Comparison of ENCODE assay signal across 8 cellular contexts in the genomic region with DNA sequence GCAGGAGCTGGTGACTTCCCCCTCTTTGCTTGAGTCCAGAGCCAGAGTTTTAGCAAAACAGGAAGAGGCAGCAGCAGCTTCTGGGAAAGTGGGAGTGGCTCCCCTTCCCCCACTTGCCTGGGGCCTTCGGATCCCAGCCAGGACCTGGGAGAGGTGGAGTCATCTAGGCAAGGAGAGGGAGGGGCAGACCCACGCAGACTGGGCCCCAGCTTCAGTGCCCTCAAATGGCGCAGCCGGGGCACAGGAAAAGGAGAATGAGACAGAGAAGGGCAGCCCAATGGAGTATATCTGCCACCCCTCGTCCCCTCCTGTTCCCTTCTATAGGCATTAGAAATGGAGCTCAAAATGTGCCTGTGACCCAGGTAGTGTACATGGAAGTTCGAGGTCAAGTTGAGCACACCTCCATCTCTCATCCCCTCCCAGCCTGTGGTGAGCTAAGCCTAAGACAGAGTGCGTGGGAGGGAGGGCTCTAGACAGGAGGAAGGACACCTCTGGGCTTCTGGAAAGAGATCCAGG. TPM values are rescaled to one million over a fixed set of nuclear protein-coding genes. Genes with fewer than 3 reads are reported as not detected.
DNase-seq lines count a peak whose midpoint lies in the region; ATAC-seq and TF ChIP-seq lines count a peak whose summit lies in the region.

No MANE protein-coding gene starts in this region.

- H3K4me3 Mint-ChIP-seq in endodermal cell: no peak overlapping the region
- H3K4me3 Mint-ChIP-seq in naive thymus-derived CD4-positive, alpha-beta T cell: peak overlapping the region in 8 of 10 donors; percentile 12 to 73 (median 51)

- CTCF ChIA-PET in PC-9 (lab: Charles Lee): interaction anchor here (0.6 to 1.4 kb wide), 5 partner anchors 8 to 40 kb away, joined by 3 to 8 read pairs (median 3); no protein-coding TSS in a partner anchor
- CTCF ChIA-PET in naive thymus-derived CD4-positive, alpha-beta T cell (lab: Charles Lee): interaction anchor here (0.8 to 20.1 kb wide), 7 partner anchors 9 to 113 kb away, joined by 3 to 539 read pairs (median 14); a partner anchor contains a TSS

- H3K79me2 ChIP-seq in PC-9 (ENCODE audit: low read depth): no peaks in the 10 kb centered on the region

- H3F3A ChIP-seq in PC-9 (ENCODE audit: insufficient read depth, low read depth): peaks cover 31% of the 10 kb centered on the region

- DNase-seq in EL (peak; percentile 90), PC-9 (peak; percentile 62 to 92), endodermal cell (peak; percentile 88), NCI-H2081 (lab: John Stamatoyannopoulos, UW) (no peak)
- peak in 1 of 9 donors; percentile 36 for DNase-seq in naive thymus-derived CD4-positive, alpha-beta T cell
- DNase-seq in stimulated activated CD4-positive, alpha-beta T cell treated with anti-CD3 and anti-CD28 coated beads, Interleukin-2, amount 100 ng/mL, for 24 hours: no peak

- POLR2A ChIA-PET in PC-9 (lab: Charles Lee; ENCODE audit: unreplicated experiment): interaction anchor here (0.9 kb wide), 2 partner anchors 16 to 1110 kb away, joined by 6 read pairs; no protein-coding TSS in a partner anchor
- POLR2A ChIA-PET in naive thymus-derived CD4-positive, alpha-beta T cell (lab: Charles Lee): interaction anchor here (0.6 to 16.4 kb wide), 5 partner anchors 9 to 56 kb away, joined by 3 to 364 read pairs (median 7); a partner anchor contains a TSS

- H3K27ac ChIP-seq in PC-9: no peak overlapping the region
- no peak overlapping the region for H3K27ac ChIP-seq in endodermal cell (ENCODE audit: low read depth, low read length)
- peak overlapping the region; percentile 52 for H3K27ac ChIP-seq in naive thymus-derived CD4-positive, alpha-beta T cell (ENCODE audit: low read depth, low read length)

- H3K36me3 ChIP-seq in PC-9 (ENCODE audit: low read depth): no peaks in the 10 kb centered on the region
- no peaks in the 10 kb centered on the region for H3K36me3 ChIP-seq in endodermal cell (ENCODE audit: control insufficient read depth, insufficient read depth, low read length)
- H3K36me3 ChIP-seq in naive thymus-derived CD4-positive, alpha-beta T cell (ENCODE audit: control insufficient read depth in 2 of 3, insufficient read depth in 3 of 3, low read length in 3 of 3): no peaks in the 10 kb centered on the region

- BruUV-seq in PC-9 (replicated peaks; lab: Mats Ljungman, UMichigan): no TSS peak

- H3K36me3 Mint-ChIP-seq in endodermal cell (ENCODE audit: low read depth): no peaks in the 10 kb centered on the region
- peaks cover 0 to 10% (median 0%) of the 10 kb centered on the region in 5 donors for H3K36me3 Mint-ChIP-seq in naive thymus-derived CD4-positive, alpha-beta T cell

- peaks cover 2% of the 10 kb centered on the region for H3K27me3 Mint-ChIP-seq in endodermal cell (ENCODE audit: insufficient read depth)
- no peaks in the 10 kb centered on the region for H3K27me3 Mint-ChIP-seq in naive thymus-derived CD4-positive, alpha-beta T cell

- H3K9ac ChIP-seq in endodermal cell (ENCODE audit: extremely low read depth, low read length, poor library complexity, severe bottlenecking): no peak overlapping the region

- H3K9me3 Mint-ChIP-seq in endodermal cell: no peaks in the 10 kb centered on the region
- no peaks in the 10 kb centered on the region for H3K9me3 Mint-ChIP-seq in naive thymus-derived CD4-positive, alpha-beta T cell

- no peaks in the 10 kb centered on the region for H4K20me1 ChIP-seq in PC-9 (ENCODE audit: insufficient read depth)

- peak overlapping the region; percentile 49; the same call in 1 of the 2 replicates for H2AFZ ChIP-seq in PC-9

- no peaks in the 10 kb centered on the region for H3K27me3 ChIP-seq in PC-9 (ENCODE audit: insufficient read depth, low read depth)
- no peaks in the 10 kb centered on the region for H3K27me3 ChIP-seq in endodermal cell (ENCODE audit: control insufficient read depth, insufficient read depth, low read length, poor library complexity, severe bottlenecking)
- H3K27me3 ChIP-seq in naive thymus-derived CD4-positive, alpha-beta T cell (ENCODE audit: control insufficient read depth in 2 of 2, insufficient read depth in 2 of 2, low read length in 2 of 2): no peaks in the 10 kb centered on the region

- H3K4me3 ChIP-seq in PC-9: peak overlapping the region; percentile 12; the same call in 1 of the 2 replicates
- no peak overlapping the region for H3K4me3 ChIP-seq in endodermal cell (ENCODE audit: low read length)
- H3K4me3 ChIP-seq in naive thymus-derived CD4-positive, alpha-beta T cell (ENCODE audit: low read length): no peak overlapping the region

- H3K9me2 ChIP-seq in PC-9 (ENCODE audit: insufficient read depth): no peaks in the 10 kb centered on the region

- H3K4me2 ChIP-seq in PC-9: peak overlapping the region; percentile 58

- peak overlapping the region; percentile 49 for H3K27ac Mint-ChIP-seq in endodermal cell
- peak overlapping the region; percentile 55 to 97 (median 85) for H3K27ac Mint-ChIP-seq in naive thymus-derived CD4-positive, alpha-beta T cell

- TF ChIP-seq CTCF in PC-9 (conservative IDR thresholded peaks at IDR 0.05) (no peak), endodermal cell (conservative IDR thresholded peaks at IDR 0.05) (no peak)

- intact Hi-C loops in PC-9 (cut with micrococcal nuclease; ENCODE audit: unreplicated experiment): loop anchor here (10.0 kb wide), 1 partner anchor 554 kb away; no protein-coding TSS in a partner anchor
- intact Hi-C loops in naive thymus-derived CD4-positive, alpha-beta T cell (cut with micrococcal nuclease): no loop called here

- 17 to 73% methylated on average over 1 to 7 of the region's 7 CpGs for WGBS in endodermal cell (ENCODE audit: insufficient coverage in 1 of 2, insufficient read length in 1 of 2), 2 experiments

- no peak for ATAC-seq in naive thymus-derived CD4-positive, alpha-beta T cell
- no peak for ATAC-seq in HG03378 (IDR thresholded peaks at IDR 0.05; ENCODE audit: unreplicated experiment)
- no peak for ATAC-seq in activated CD4-positive, CD25-positive, alpha-beta regulatory T cell treated with anti-CD3 and anti-CD28 coated beads, Interleukin-2, amount 50 U/mL, for 24 hours

- H3K4me1 ChIP-seq in PC-9 (replicated peaks; ENCODE audit: insufficient read depth) (peaks cover 64% of the 10 kb centered on the region), endodermal cell (ENCODE audit: control insufficient read depth, insufficient read depth, low read length) (peaks cover 5% of the 10 kb centered on the region)
- H3K4me1 ChIP-seq in naive thymus-derived CD4-positive, alpha-beta T cell (ENCODE audit: control insufficient read depth in 2 of 2, insufficient read depth in 2 of 2, low read length in 2 of 2): peaks cover 51 to 97% of the 10 kb centered on the region in 2 donors

- H3K9me3 ChIP-seq in PC-9 (ENCODE audit: insufficient read depth, low read depth): 0 out of 2 replicates have a peak, but pooled peaks cover 4% of the 10 kb centered on the region
- H3K9me3 ChIP-seq in endodermal cell (ENCODE audit: control insufficient read depth, low read length): no peaks in the 10 kb centered on the region
- H3K9me3 ChIP-seq in naive thymus-derived CD4-positive, alpha-beta T cell (ENCODE audit: control insufficient read depth in 2 of 3, low read length in 3 of 3): no peaks in the 10 kb centered on the region

- peaks cover 31% of the 10 kb centered on the region for H3K4me1 Mint-ChIP-seq in endodermal cell
- H3K4me1 Mint-ChIP-seq in naive thymus-derived CD4-positive, alpha-beta T cell: peaks cover 70 to 98% (median 88%) of the 10 kb centered on the region in 7 donors

RNA-seq across cellular contexts. Expression of a gene that starts 9.3 kb away (rescaled TPM):
- total RNA-seq in PC-9 (2021) (106 and 114 TPM in 2 replicates), endodermal cell (100 to 1,000 TPM; 146 to 154 TPM)
- polyA plus RNA-seq in endodermal cell (2013, experiment 1 of 2): 73.0 TPM
- polyA plus RNA-seq in endodermal cell (2013, experiment 2 of 2): 68.5 TPM
- total RNA-seq in naive thymus-derived CD4-positive, alpha-beta T cell: 100 to 1,000 TPM; 150 to 194 (median 188) TPM
- 10 to 100 TPM; 16.7 to 36.7 TPM for polyA plus RNA-seq in naive thymus-derived CD4-positive, alpha-beta T cell

RNA-seq across cellular contexts. Expression of a gene that starts 56.0 kb away (rescaled TPM):
- total RNA-seq in PC-9 (2021) (76.4 and 108 TPM in 2 replicates), endodermal cell (10 to 100 TPM; 21.3 to 30.4 TPM)
- polyA plus RNA-seq in endodermal cell (2013, experiment 1 of 2): 13.9 TPM
- polyA plus RNA-seq in endodermal cell (2013, experiment 2 of 2): 13.5 TPM
- total RNA-seq in naive thymus-derived CD4-positive, alpha-beta T cell: 10 to 100 TPM in 2 of 5 experiments, 1 to 10 TPM in 3; 6.7 to 14.3 (median 10.0) TPM
- 10 to 100 TPM; 12.5 to 15.6 TPM for polyA plus RNA-seq in naive thymus-derived CD4-positive, alpha-beta T cell

Comparison
In these comparisons a context has a peak if more than half of its experiments do, and no peak if none do; other contexts are left out.
1. DNase-seq: peak in EL (single experiment), PC-9 (2 of 2) and endodermal cell (single experiment); none in NCI-H2081 (0 of 2) and stimulated activated CD4-positive, alpha-beta T cell treated with anti-CD3 and anti-CD28 coated beads, Interleukin-2, amount 100 ng/mL, for 24 hours (0 of 2).